Comparison of ENCODE assay signal across 14 cellular contexts in genomic region chr6:116512709-116513108, GRCh38. TPM values are rescaled to one million over a fixed set of nuclear protein-coding genes. Genes with fewer than 3 reads are reported as not detected.
DNase-seq lines count a peak whose midpoint lies in the region; TF ChIP-seq lines count a peak whose summit lies in the region.
"Had no signal": no experiment of that assay in that cellular context is flagged by ENCODE, and none has a peak within 500 bp of the region (broad histone marks: within the 10 kb centered on the region; RNA-seq: fewer than 3 reads in every experiment).

No MANE protein-coding gene starts in this region.

- no peak overlapping the region for H4K5ac ChIP-seq in mesendoderm (ENCODE audit: low read length)

- H3K9me3 ChIP-seq in MG63 (peaks cover 2% of the 10 kb centered on the region; the same call in 1 of the 2 replicates), thyroid gland (no peaks in the 10 kb centered on the region)

- H3K27me3 ChIP-seq in MG63 (no peaks in the 10 kb centered on the region), dorsolateral prefrontal cortex (no peaks in the 10 kb centered on the region), mesendoderm (ENCODE audit: insufficient read depth, low read length, poor library complexity) (no peaks in the 10 kb centered on the region), thyroid gland (no peaks in the 10 kb centered on the region)

- no peak for TF ChIP-seq CTCF in dorsolateral prefrontal cortex (IDR thresholded peaks at IDR 0.05 in 54 of 56, conservative IDR thresholded peaks at IDR 0.05 in 2 of 56; ENCODE audit: low read depth in 1 of 56, partially characterized antibody in 56 of 56)
- no peak for TF ChIP-seq CTCF in thyroid gland (IDR thresholded peaks at IDR 0.05)

- H3K23ac ChIP-seq in mesendoderm (ENCODE audit: low read length) = no peak overlapping the region

- no peaks in the 10 kb centered on the region for H3K79me1 ChIP-seq in mesendoderm (ENCODE audit: low read length)

- no peak overlapping the region for H4K8ac ChIP-seq in mesendoderm (ENCODE audit: low read depth, low read length)

- H3K4me3 ChIP-seq in MG63 = peak overlapping the region; percentile 15
- peak overlapping the region in 36 of 59 donors; percentile 3 to 58 (median 42) for H3K4me3 ChIP-seq in dorsolateral prefrontal cortex
- H3K4me3 ChIP-seq in mesendoderm (ENCODE audit: low read length) = no peak overlapping the region
- H3K4me3 ChIP-seq in thyroid gland (replicated peaks in 1 of 3) = peak overlapping the region in 1 of 3 donors; percentile 21

- H2BK15ac ChIP-seq in mesendoderm (replicated peaks; ENCODE audit: low read depth) = no peak overlapping the region

- H3K4me1 ChIP-seq in mesendoderm (ENCODE audit: control insufficient read depth, low read depth, low read length) = peaks cover 2% of the 10 kb centered on the region
- no peaks in the 10 kb centered on the region for H3K4me1 ChIP-seq in thyroid gland

- H2AK5ac ChIP-seq in mesendoderm (ENCODE audit: low read length) = no peak overlapping the region

- H3K18ac ChIP-seq in mesendoderm (ENCODE audit: low read length) = no peak overlapping the region

- no peak overlapping the region for H2BK120ac ChIP-seq in mesendoderm (ENCODE audit: low read depth, low read length)

- no peak overlapping the region for H3K4ac ChIP-seq in mesendoderm (ENCODE audit: low read depth, low read length)

- H2BK5ac ChIP-seq in mesendoderm (ENCODE audit: low read length) = no peak overlapping the region

- H3K79me2 ChIP-seq in mesendoderm (ENCODE audit: control insufficient read depth, insufficient read depth, low read length) = no peaks in the 10 kb centered on the region

- no peak overlapping the region for H3K4me2 ChIP-seq in mesendoderm (ENCODE audit: low read length)

- peak overlapping the region in 23 of 59 donors; percentile 10 to 86 (median 66) for H3K27ac ChIP-seq in dorsolateral prefrontal cortex
- no peak overlapping the region for H3K27ac ChIP-seq in mesendoderm (ENCODE audit: low read depth, low read length)
- H3K27ac ChIP-seq in thyroid gland = peak overlapping the region in 2 of 3 donors; percentile 69 to 80
- H3K27ac ChIP-seq: VCaP had no signal

- TF ChIP-seq POLR2A in thyroid gland (IDR thresholded peaks at IDR 0.05) = no peak

- intact Hi-C loops in dorsolateral prefrontal cortex (cut with DNase I) (no loop called here), thyroid gland (cut with DNase I) (no loop called here)

- no peak for DNase-seq in MG63
- no peak for DNase-seq in dorsolateral prefrontal cortex
- no peak for DNase-seq in mesendoderm
- DNase-seq in thyroid gland = no peak
- no peak for DNase-seq in NCI-H345 (lab: John Stamatoyannopoulos, UW)
- no peak for DNase-seq in EL
- DNase-seq in OCI-M1 (lab: John Stamatoyannopoulos, UW) = no peak
- DNase-seq in activated CD4-positive, CD25-positive, alpha-beta regulatory T cell (lab: John Stamatoyannopoulos, UW) = no peak
- DNase-seq: activated T-cell treated with anti-CD3 and anti-CD28 coated beads, Interleukin-2, amount 50 U/mL, for 4 hours; NCI-H510A; SHP77 had no signal

- H3K56ac ChIP-seq in mesendoderm (ENCODE audit: low read length) = no peak overlapping the region

- no peaks in the 10 kb centered on the region for H3K36me3 ChIP-seq in MG63
- no peaks in the 10 kb centered on the region for H3K36me3 ChIP-seq in mesendoderm (ENCODE audit: control insufficient read depth, insufficient read depth, low read length)
- peaks cover 0 to 4% of the 10 kb centered on the region in 2 donors for H3K36me3 ChIP-seq in thyroid gland

- H3K9ac ChIP-seq in mesendoderm (ENCODE audit: low read length) = peak overlapping the region; percentile 39

RNA-seq across cellular contexts. Expression of gene CALHM5, which starts 1.3 kb away (rescaled TPM):
- 0.49 and 0.81 TPM in 2 replicates for total RNA-seq in MG63 (2014; rRNA removed; shearing (Covaris generic); ENCODE audit: low replicate concordance)
- total RNA-seq in dorsolateral prefrontal cortex (1 to 10 TPM in 4 of 120 experiments, under 1 TPM in 116; 0.07 to 1.3 (median 0.38) TPM), thyroid gland (1 to 10 TPM in 1 of 4 donors, under 1 TPM in 3; 0.59 to 1.3 (median 0.69) TPM)
- 0.24 TPM for polyA plus RNA-seq in mesendoderm (2013, experiment 1 of 2)
- polyA plus RNA-seq in mesendoderm (2013, experiment 2 of 2) = 0.25 TPM
- total RNA-seq: activated T-cell treated with anti-CD3 and anti-CD28 coated beads, Interleukin-2, amount 50 U/mL, for 4 hours had no signal

RNA-seq across cellular contexts. Expression of gene TRAPPC3L, which starts 32.8 kb away (rescaled TPM):
- not detected in 2 replicates for total RNA-seq in MG63 (2014; rRNA removed; shearing (Covaris generic); ENCODE audit: low replicate concordance)
- total RNA-seq in dorsolateral prefrontal cortex = under 1 TPM in 8 of 120 experiments, not detected in 112; 0.11 to 0.60 (median 0.20) TPM
- polyA plus RNA-seq in mesendoderm (2013, experiment 1 of 2) = not detected
- polyA plus RNA-seq in mesendoderm (2013, experiment 2 of 2) = not detected
- total RNA-seq in thyroid gland = under 1 TPM in 2 of 4 donors, not detected in 2; 0.13 to 0.42 TPM
- total RNA-seq: activated T-cell treated with anti-CD3 and anti-CD28 coated beads, Interleukin-2, amount 50 U/mL, for 4 hours; esophagus mucosa; neural crest cell had no signal

RNA-seq across cellular contexts. Expression of gene CALHM4, which starts 40.8 kb away (rescaled TPM):
- total RNA-seq in MG63 (2014; rRNA removed; shearing (Covaris generic); ENCODE audit: low replicate concordance) = not detected in 2 replicates
- under 1 TPM in 3 of 120 experiments, not detected in 117; 0.44 to 0.63 (median 0.50) TPM for total RNA-seq in dorsolateral prefrontal cortex
- polyA plus RNA-seq in mesendoderm (2013, experiment 1 of 2) = 0.25 TPM
- polyA plus RNA-seq in mesendoderm (2013, experiment 2 of 2) = 0.32 TPM
- total RNA-seq in thyroid gland = not detected
- total RNA-seq: activated T-cell treated with anti-CD3 and anti-CD28 coated beads, Interleukin-2, amount 50 U/mL, for 4 hours; esophagus mucosa; neural crest cell had no signal

RNA-seq across cellular contexts. Expression of gene CALHM6, which starts 51.5 kb away (rescaled TPM):
- total RNA-seq in MG63 (2014; rRNA removed; shearing (Covaris generic); ENCODE audit: low replicate concordance) = 0.16 and 1.7 TPM in 2 replicates
- total RNA-seq in dorsolateral prefrontal cortex (1 to 10 TPM in 62 of 120 experiments, under 1 TPM in 21, not detected in 37; 0.44 to 7.3 (median 1.7) TPM), thyroid gland (1 to 10 TPM; 1.3 to 2.9 (median 2.3) TPM)
- 2.0 TPM for polyA plus RNA-seq in mesendoderm (2013, experiment 1 of 2)
- 1.8 TPM for polyA plus RNA-seq in mesendoderm (2013, experiment 2 of 2)

RNA-seq across cellular contexts. Expression of gene RWDD1, which starts 58.6 kb away (rescaled TPM):
- 45.3 and 131 TPM in 2 replicates for total RNA-seq in MG63 (2014; rRNA removed; shearing (Covaris generic); ENCODE audit: low replicate concordance)
- total RNA-seq in dorsolateral prefrontal cortex (10 to 100 TPM; 25.9 to 50.3 (median 37.6) TPM), thyroid gland (10 to 100 TPM; 42.0 to 71.2 (median 48.5) TPM)
- polyA plus RNA-seq in mesendoderm (2013, experiment 1 of 2) = 165 TPM
- polyA plus RNA-seq in mesendoderm (2013, experiment 2 of 2) = 172 TPM
